Comparison of ENCODE assay signal across 29 cellular contexts in the genomic region with DNA sequence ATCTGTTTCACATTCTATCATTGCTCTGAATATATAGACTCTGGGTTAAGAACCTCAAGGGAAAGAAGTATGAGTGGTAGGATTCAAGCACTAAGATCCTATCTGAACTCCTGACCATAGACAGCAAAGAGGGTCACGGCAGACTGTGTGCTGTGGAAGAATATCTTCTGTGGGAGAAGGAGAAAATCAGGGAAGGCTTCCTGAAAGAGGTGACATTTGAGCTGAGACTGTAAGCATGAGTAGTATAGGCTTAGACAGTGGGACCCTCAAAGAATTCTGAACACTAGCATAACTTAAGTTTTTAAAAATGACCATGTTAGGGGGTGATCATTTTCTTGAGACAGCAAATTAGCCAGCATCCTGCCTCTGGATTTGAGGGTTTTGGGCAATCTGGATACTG. TPM values are rescaled to one million over a fixed set of nuclear protein-coding genes. Genes with fewer than 3 reads are reported as not detected.
"Had no signal": no experiment of that assay in that cellular context is flagged by ENCODE, and none has a peak within 500 bp of the region (broad histone marks: within the 10 kb centered on the region; RNA-seq: fewer than 3 reads in every experiment).

No MANE protein-coding gene starts in this region.

- H3K27me3 ChIP-seq: dorsolateral prefrontal cortex had no signal

- H3K36me3 ChIP-seq: colonic mucosa, esophagus muscularis mucosa, esophagus squamous epithelium, gastrocnemius medialis, gastroesophageal sphincter, heart left ventricle, heart right ventricle had no signal

- H3K4me3 ChIP-seq: colonic mucosa, coronary artery, dorsolateral prefrontal cortex, esophagus muscularis mucosa, esophagus squamous epithelium, gastrocnemius medialis, gastroesophageal sphincter, heart left ventricle, heart right ventricle had no signal

- ATAC-seq: effector memory CD8-positive, alpha-beta T cell; esophagus mucosa; foreskin keratinocyte; gastrocnemius medialis; gastroesophageal sphincter; heart left ventricle; heart right ventricle had no signal

- FAIRE-seq: colon, endometrium, endothelial cell of umbilical vein, frontal cortex had no signal

- H3K4me1 ChIP-seq: colonic mucosa, foreskin keratinocyte, gastrocnemius medialis, heart right ventricle had no signal

- H3K27ac ChIP-seq: colonic mucosa, coronary artery, dorsolateral prefrontal cortex, epithelial cell of prostate, esophagus muscularis mucosa, esophagus squamous epithelium, foreskin keratinocyte, gastrocnemius medialis, gastroesophageal sphincter, heart left ventricle, heart right ventricle had no signal

- H3K9me3 ChIP-seq: colonic mucosa, esophagus muscularis mucosa, esophagus squamous epithelium, gastrocnemius medialis, gastroesophageal sphincter had no signal

- DNase-seq: colonic mucosa; cortex of kidney; dermis blood vessel endothelial cell; dorsolateral prefrontal cortex; effector CD4-positive, alpha-beta T cell; effector CD8-positive, alpha-beta T cell; effector memory CD4-positive, alpha-beta T cell; effector memory CD8-positive, alpha-beta T cell; endodermal cell; erythroblast; esophagus squamous epithelium; foreskin fibroblast; foreskin keratinocyte; foreskin melanocyte; gastrocnemius medialis; glutamatergic neuron; head of caudate nucleus; heart left ventricle; heart right ventricle had no signal

RNA-seq across cellular contexts. Expression of a gene that starts 3.9 kb away (rescaled TPM):
- total RNA-seq: endothelial cell of umbilical vein, esophagus mucosa, fibroblast of villous mesenchyme had no signal
- polyA plus RNA-seq: endothelial cell of umbilical vein had no signal
